Comparison of ENCODE assay signal across 12 cellular contexts in the genomic region with DNA sequence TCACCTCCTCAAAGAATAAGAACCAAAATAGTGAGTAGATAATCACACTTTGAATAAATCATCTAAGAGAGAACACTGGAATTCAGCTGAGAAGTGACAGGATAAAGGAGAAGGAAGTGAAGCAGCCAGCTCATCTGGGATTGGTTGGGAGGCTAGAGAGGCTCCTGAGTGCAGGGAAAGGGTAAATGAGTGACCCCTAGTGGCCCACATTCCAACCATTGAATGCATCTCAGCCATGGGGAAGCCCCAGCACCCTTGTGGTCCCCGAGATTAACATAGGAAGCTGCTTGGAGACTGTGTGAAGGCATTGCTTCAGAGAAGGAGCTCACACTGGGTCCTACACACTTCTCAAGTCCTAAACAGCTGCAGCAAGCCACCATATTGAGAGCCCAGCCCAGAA.
DNase-seq lines count a peak whose midpoint lies in the region; ATAC-seq and TF ChIP-seq lines count a peak whose summit lies in the region.
"Had no signal": no experiment of that assay in that cellular context is flagged by ENCODE, and none has a peak within 500 bp of the region (broad histone marks: within the 10 kb centered on the region; RNA-seq: fewer than 3 reads in every experiment).

No MANE protein-coding gene starts in this region.

- no peak overlapping the region for H3K9ac ChIP-seq in OCI-LY1 (ENCODE audit: low read length)

- DNase-seq in GM06990 (ENCODE audit: extremely low read depth, insufficient read length) (no peak), kidney tubule cell (ENCODE audit: low spot score) (no peak), NCI-H146 (lab: John Stamatoyannopoulos, UW) (no peak), T-helper 9 cell (no peak)
- DNase-seq in activated T-cell treated with anti-CD3 and anti-CD28 coated beads, Interleukin-2, amount 50 U/mL, for 4 hours: no peak
- DNase-seq: caudate nucleus, substantia nigra had no signal

- H4K20me1 ChIP-seq in OCI-LY1 (ENCODE audit: insufficient read depth, low read length): no peaks in the 10 kb centered on the region

- no peak overlapping the region for H3K4me2 ChIP-seq in OCI-LY1 (ENCODE audit: low read length)

- no peaks in the 10 kb centered on the region for H3K36me3 ChIP-seq in GM06990 (ENCODE audit: control insufficient read depth, insufficient read depth, low read length)
- no peaks in the 10 kb centered on the region for H3K36me3 ChIP-seq in OCI-LY1 (ENCODE audit: insufficient read depth, low read length)
- H3K36me3 ChIP-seq: neutrophil had no signal

- no peaks in the 10 kb centered on the region for H3K79me2 ChIP-seq in OCI-LY1 (ENCODE audit: insufficient read depth, low read length)

- H3K4me1 ChIP-seq in OCI-LY1 (ENCODE audit: insufficient read depth, low read length, severe bottlenecking): no peaks in the 10 kb centered on the region

- H3K27me3 Mint-ChIP-seq in activated T-cell treated with anti-CD3 and anti-CD28 coated beads, Interleukin-2, amount 50 U/mL, for 4 hours (ENCODE audit: low read depth): peaks cover 8% of the 10 kb centered on the region

- peak; percentile 45 for TF ChIP-seq CTCF in GM06990 (IDR thresholded peaks at IDR 0.05; ENCODE audit: insufficient read depth, low read length, poor library complexity, severe bottlenecking)
- TF ChIP-seq CTCF in OCI-LY1 (IDR thresholded peaks at IDR 0.05; ENCODE audit: low read length): peak; percentile 32; the same call in 1 of the 2 replicates

- H3K4me1 Mint-ChIP-seq in activated T-cell treated with anti-CD3 and anti-CD28 coated beads, Interleukin-2, amount 50 U/mL, for 4 hours (ENCODE audit: low read depth): no peaks in the 10 kb centered on the region
- H3K4me1 Mint-ChIP-seq: CD14-positive monocyte had no signal

- no peaks in the 10 kb centered on the region for H3K36me3 Mint-ChIP-seq in activated T-cell treated with anti-CD3 and anti-CD28 coated beads, Interleukin-2, amount 50 U/mL, for 4 hours (ENCODE audit: insufficient read depth)
- H3K36me3 Mint-ChIP-seq: CD14-positive monocyte had no signal

- H2AFZ ChIP-seq in OCI-LY1 (ENCODE audit: low read length): no peak overlapping the region

- no peaks in the 10 kb centered on the region for H3K9me2 ChIP-seq in OCI-LY1 (ENCODE audit: low read depth, low read length)

- no peak overlapping the region for H3K27ac ChIP-seq in OCI-LY1 (ENCODE audit: low read depth, low read length, poor library complexity, severe bottlenecking)
- H3K27ac ChIP-seq: neutrophil had no signal

- no peaks in the 10 kb centered on the region for H3K9me3 ChIP-seq in OCI-LY1 (ENCODE audit: low read length)

- no peak overlapping the region for H3K4me3 Mint-ChIP-seq in activated T-cell treated with anti-CD3 and anti-CD28 coated beads, Interleukin-2, amount 50 U/mL, for 4 hours
- H3K4me3 Mint-ChIP-seq: CD14-positive monocyte had no signal

- peaks cover 16% of the 10 kb centered on the region for H3K9me3 Mint-ChIP-seq in activated T-cell treated with anti-CD3 and anti-CD28 coated beads, Interleukin-2, amount 50 U/mL, for 4 hours

- H3K4me3 ChIP-seq in GM06990 (replicated peaks; ENCODE audit: low read depth, low read length) (no peak overlapping the region), OCI-LY1 (ENCODE audit: low read depth, low read length, poor library complexity, severe bottlenecking) (no peak overlapping the region)

- peak; percentile 87 for ATAC-seq in GM19023 (IDR thresholded peaks at IDR 0.05; ENCODE audit: unreplicated experiment)
- peak; percentile 90 for ATAC-seq in HG02798 (IDR thresholded peaks at IDR 0.05; ENCODE audit: poor library complexity, unreplicated experiment)
- no peak for ATAC-seq in activated T-cell treated with anti-CD3 and anti-CD28 coated beads, Interleukin-2, amount 50 U/mL, for 4 hours

- H3K27me3 ChIP-seq in GM06990 (replicated peaks; ENCODE audit: control insufficient read depth, insufficient read depth, low read length) (no peaks in the 10 kb centered on the region), OCI-LY1 (ENCODE audit: insufficient read depth, low read length) (no peaks in the 10 kb centered on the region)
- H3K27me3 ChIP-seq: neutrophil had no signal

- H3F3A ChIP-seq in OCI-LY1 (ENCODE audit: insufficient read depth, low read length): no peaks in the 10 kb centered on the region

Comparison
In these comparisons a context has a peak if more than half of its experiments do, and no peak if none do; other contexts are left out.
1. ATAC-seq: peak in GM19023 (single experiment) and HG02798 (single experiment); none in activated T-cell treated with anti-CD3 and anti-CD28 coated beads, Interleukin-2, amount 50 U/mL, for 4 hours (0 of 2).